Comparison of ENCODE assay signal across 12 cellular contexts in the genomic region with DNA sequence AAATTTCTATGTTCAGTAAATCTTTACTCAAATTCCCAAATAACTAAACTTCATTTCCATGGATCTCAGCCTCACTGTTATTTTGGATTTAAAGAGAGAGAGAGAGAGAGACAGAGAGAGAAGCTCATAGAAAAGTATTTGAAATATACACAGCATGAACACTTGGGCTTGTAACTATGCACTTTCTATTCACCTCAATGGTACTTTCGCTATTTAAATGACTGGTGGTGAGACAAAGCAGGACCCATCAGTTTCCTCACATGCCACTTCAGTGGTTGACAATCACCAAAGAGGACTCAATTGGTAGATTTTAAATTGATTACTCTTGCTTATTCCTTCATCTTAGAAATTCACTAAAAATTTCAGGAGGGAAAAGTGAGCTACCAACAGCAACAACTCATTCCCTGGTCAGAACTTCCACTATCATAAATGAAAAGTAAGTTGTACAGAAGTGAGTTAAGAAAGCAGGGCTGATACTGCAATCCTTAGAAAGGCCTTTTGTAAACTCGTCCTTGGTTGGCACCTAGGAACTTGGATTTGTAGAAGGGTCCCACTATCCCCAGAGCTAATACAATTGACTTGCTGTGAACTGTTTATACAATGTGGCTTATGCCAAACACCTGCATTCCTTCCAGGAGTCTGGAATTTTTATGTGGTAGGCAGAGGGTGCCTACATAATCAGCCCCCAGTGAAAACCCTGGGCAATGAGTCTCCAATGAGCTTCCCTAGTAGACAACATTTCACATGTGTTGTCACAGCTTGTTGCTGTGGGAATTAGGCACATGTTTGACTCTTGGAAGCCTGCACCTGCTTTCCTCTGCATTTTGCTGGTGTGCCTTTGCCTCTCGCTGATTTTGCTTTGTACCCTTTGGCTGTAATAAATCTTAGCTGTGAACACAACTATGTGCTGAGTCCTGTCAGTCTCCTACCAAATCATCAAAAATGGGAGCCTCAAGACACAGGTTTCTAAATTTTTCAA. TPM values are rescaled to one million over a fixed set of nuclear protein-coding genes. Genes with fewer than 3 reads are reported as not detected.
DNase-seq lines count a peak whose midpoint lies in the region; ATAC-seq, FAIRE-seq and TF ChIP-seq lines count a peak whose summit lies in the region.
"Had no signal": no experiment of that assay in that cellular context is flagged by ENCODE, and none has a peak within 500 bp of the region (broad histone marks: within the 10 kb centered on the region; RNA-seq: fewer than 3 reads in every experiment).

No MANE protein-coding gene starts in this region.

- intact Hi-C loops in breast epithelium (cut with DNase I; ENCODE audit: low total_unique reads) (no loop called here), ovary (cut with DNase I) (no loop called here)

- peak overlapping the region; percentile 1 for H3K27ac Mint-ChIP-seq in T-helper 1 cell treated with Interleukin-12 subunit alpha and Interleukin-12 subunit beta and Interleukin-4 antibody, amounts not matched to agents 30 μg/mL and 1 μg/mL, for 36 hours

- peaks cover 6% of the 10 kb centered on the region for H3K9me3 Mint-ChIP-seq in T-helper 1 cell treated with Interleukin-12 subunit alpha and Interleukin-12 subunit beta and Interleukin-4 antibody, amounts not matched to agents 30 μg/mL and 1 μg/mL, for 36 hours
- H3K9me3 Mint-ChIP-seq: immature natural killer cell had no signal

- no peaks in the 10 kb centered on the region for H3K4me1 ChIP-seq in breast epithelium
- H3K4me1 ChIP-seq in ovary (ENCODE audit: insufficient read depth), result peaks cover 2% of the 10 kb centered on the region

- no peak overlapping the region for H3K4me3 Mint-ChIP-seq in T-helper 1 cell treated with Interleukin-12 subunit alpha and Interleukin-12 subunit beta and Interleukin-4 antibody, amounts not matched to agents 30 μg/mL and 1 μg/mL, for 36 hours
- H3K4me3 Mint-ChIP-seq: immature natural killer cell had no signal

- WGBS in ovary, 3 donors, result 95 to 99% (median 97%) methylated on average over 3 of the region's 3 CpGs

- TF ChIP-seq CTCF in breast epithelium (IDR thresholded peaks at IDR 0.05) (no peak), ovary (IDR thresholded peaks at IDR 0.05) (no peak)

- no peaks in the 10 kb centered on the region for H3K27me3 Mint-ChIP-seq in T-helper 1 cell treated with Interleukin-12 subunit alpha and Interleukin-12 subunit beta and Interleukin-4 antibody, amounts not matched to agents 30 μg/mL and 1 μg/mL, for 36 hours (ENCODE audit: low read depth)

- peak; percentile 79 for FAIRE-seq in GM12891 (lab: Jason Lieb, UNC)
- FAIRE-seq: HTR-8/SVneo had no signal

- H3K27ac ChIP-seq in breast epithelium, result no peak overlapping the region
- no peak overlapping the region for H3K27ac ChIP-seq in ovary

- TF ChIP-seq EP300 in ovary (IDR thresholded peaks at IDR 0.05), result no peak

- ATAC-seq in GM19023 (IDR thresholded peaks at IDR 0.05; ENCODE audit: unreplicated experiment) (peak; percentile 82), HG02798 (IDR thresholded peaks at IDR 0.05; ENCODE audit: poor library complexity, unreplicated experiment) (peak; percentile 80)

- TF ChIP-seq POLR2A in GM12891 (IDR thresholded peaks at IDR 0.05; ENCODE audit: low read depth, low read length) (no peak), breast epithelium (IDR thresholded peaks at IDR 0.05) (no peak), ovary (IDR thresholded peaks at IDR 0.05) (no peak)

- H3K36me3 Mint-ChIP-seq in T-helper 1 cell treated with Interleukin-12 subunit alpha and Interleukin-12 subunit beta and Interleukin-4 antibody, amounts not matched to agents 30 μg/mL and 1 μg/mL, for 36 hours (ENCODE audit: low read depth), result peaks cover 45% of the 10 kb centered on the region

- DNase-seq in GM12891 (ENCODE audit: insufficient read length, low spot score) (no peak), NOMO-1 treated with dmso at 0.1 percent for 144 hours (lab: John Stamatoyannopoulos, UW; ENCODE audit: unreplicated experiment) (no peak), HT-29 (ENCODE audit: low spot score) (no peak), breast epithelium (ENCODE audit: low spot score in 2 of 2) (no peak), ovary (no peak)
- DNase-seq: anterior cingulate cortex, immature natural killer cell, NCI-H2029 treated with DMSO at 0.1 percent for 48 hours had no signal

- H3K4me3 ChIP-seq in breast epithelium (no peak overlapping the region), ovary (no peak overlapping the region)

- peaks cover 0 to 8% of the 10 kb centered on the region in 2 donors for H3K9me3 ChIP-seq in breast epithelium
- H3K9me3 ChIP-seq in ovary, result no peaks in the 10 kb centered on the region

- peaks cover 21% of the 10 kb centered on the region for H3K4me1 Mint-ChIP-seq in T-helper 1 cell treated with Interleukin-12 subunit alpha and Interleukin-12 subunit beta and Interleukin-4 antibody, amounts not matched to agents 30 μg/mL and 1 μg/mL, for 36 hours (ENCODE audit: low read depth)

- H3K27me3 ChIP-seq in breast epithelium (no peaks in the 10 kb centered on the region), ovary (no peaks in the 10 kb centered on the region)

- H3K36me3 ChIP-seq in breast epithelium (peaks cover 7% of the 10 kb centered on the region), ovary (no peaks in the 10 kb centered on the region)

TF ChIP-seq in GM12891, 5 proteins besides CTCF, POLR2A, EP300 and RAD21:
- TF ChIP-seq POU2F2 (IDR thresholded peaks at IDR 0.05; ENCODE audit: low read depth, low read length) (no peak), POLR2AphosphoS5 (IDR thresholded peaks at IDR 0.05; ENCODE audit: low read depth, low read length) (no peak), PAX5 (IDR thresholded peaks at IDR 0.05; ENCODE audit: insufficient read depth, low read length, severe bottlenecking) (no peak), TAF1 (IDR thresholded peaks at IDR 0.05; ENCODE audit: low read depth, low read length) (no peak), SPI1 (IDR thresholded peaks at IDR 0.05; ENCODE audit: low read depth, low read length) (no peak)

RNA-seq across cellular contexts. Expression of a gene that starts 10.8 kb away (rescaled TPM):
- 7.9 TPM for polyA plus RNA-seq in GM12891 (2012; ENCODE audit: low read depth, missing spikeins)
- total RNA-seq in HT-29 (2014; rRNA removed; shearing (Covaris generic)), result 12.5 and 13.0 TPM in 2 replicates
- total RNA-seq in breast epithelium (10 to 100 TPM; 22.4 to 30.2 (median 23.3) TPM), ovary (10 to 100 TPM; 10.7 to 26.5 (median 24.6) TPM)
- 10 to 100 TPM; 17.9 to 55.2 TPM for polyA plus RNA-seq in ovary

RNA-seq across cellular contexts. Expression of a gene that starts 54.4 kb away (rescaled TPM):
- polyA plus RNA-seq in GM12891 (2012; ENCODE audit: low read depth, missing spikeins), result 8.6 TPM
- total RNA-seq in HT-29 (2014; rRNA removed; shearing (Covaris generic)), result 14.7 and 15.2 TPM in 2 replicates
- total RNA-seq in breast epithelium, result 10 to 100 TPM; 19.7 to 26.6 (median 23.7) TPM
- 10 to 100 TPM; 11.3 to 18.6 (median 13.4) TPM for total RNA-seq in ovary
- polyA plus RNA-seq in ovary, result 10 to 100 TPM in 1 of 2 donors, 1 to 10 TPM in 1; 7.0 to 11.4 TPM
